8 cellular contexts compared by ENCODE assay signal in genomic region chr5:128674837-128675446, GRCh38.
DNase-seq lines count a peak whose midpoint lies in the region; ATAC-seq and TF ChIP-seq lines count a peak whose summit lies in the region.

No MANE protein-coding gene starts in this region.

- no peak overlapping the region for H3K27ac Mint-ChIP-seq in osteocyte (ENCODE audit: unreplicated experiment)

- peaks cover 34% of the 10 kb centered on the region for H3K4me1 Mint-ChIP-seq in osteocyte (ENCODE audit: unreplicated experiment)

- no peak overlapping the region for H3K4me3 Mint-ChIP-seq in osteocyte (ENCODE audit: unreplicated experiment)

- H3K9me3 Mint-ChIP-seq in osteocyte (ENCODE audit: unreplicated experiment), result peaks cover 7% of the 10 kb centered on the region

- no peaks in the 10 kb centered on the region for H3K27me3 Mint-ChIP-seq in osteocyte (ENCODE audit: unreplicated experiment)

- TF ChIP-seq CTCF in osteocyte (IDR thresholded peaks at IDR 0.05), result peak; percentile 84

- peaks cover 1% of the 10 kb centered on the region for H3K36me3 Mint-ChIP-seq in osteocyte (ENCODE audit: unreplicated experiment)

- peak; percentile 27 for DNase-seq in NOMO-1 treated with DMSO at 0.1 percent for 48 hours (lab: John Stamatoyannopoulos, UW; ENCODE audit: unreplicated experiment)
- no peak for DNase-seq in NOMO-1 treated with dmso at 0.1 percent for 144 hours (lab: John Stamatoyannopoulos, UW; ENCODE audit: unreplicated experiment)
- DNase-seq in SKM-1 treated with dmso at 0.1 percent for 144 hours (lab: John Stamatoyannopoulos, UW; ENCODE audit: unreplicated experiment), result peak; percentile 37
- peak; percentile 53 for DNase-seq in ecto neural progenitor cell (ENCODE audit: low spot score)
- peak; percentile 88 for DNase-seq in osteocyte (ENCODE audit: extremely low spot score, unreplicated experiment)
- DNase-seq in SHP77 treated with DMSO at 0.1 percent for 48 hours (lab: John Stamatoyannopoulos, UW), result no peak

- ATAC-seq in GM21526 (IDR thresholded peaks at IDR 0.05; ENCODE audit: low FRiP score, unreplicated experiment) (peak; percentile 98), HG03575 (IDR thresholded peaks at IDR 0.05; ENCODE audit: extremely low read depth, insufficient number of reproducible peaks, low FRiP score, unreplicated experiment) (peak; percentile 87)

Comparison
In these comparisons a context has a peak if more than half of its experiments do, and no peak if none do; other contexts are left out.
1. DNase-seq: peak in NOMO-1 treated with DMSO at 0.1 percent for 48 hours (single experiment), SKM-1 treated with dmso at 0.1 percent for 144 hours (single experiment), ecto neural progenitor cell (single experiment) and osteocyte (single experiment); none in NOMO-1 treated with dmso at 0.1 percent for 144 hours (single experiment) and SHP77 treated with DMSO at 0.1 percent for 48 hours (single experiment).